8 cellular contexts compared by ENCODE assay signal in genomic region chr11:2194877-2195755, GRCh38. TPM values are rescaled to one million over a fixed set of nuclear protein-coding genes. Genes with fewer than 3 reads are reported as not detected.
DNase-seq lines count a peak whose midpoint lies in the region; ATAC-seq and FAIRE-seq lines count a peak whose summit lies in the region.

No MANE protein-coding gene starts in this region.

- intact Hi-C loops in left colon (cut with DNase I, micrococcal nuclease), result loop anchor here (5.0 to 10.0 kb wide), 2 partner anchors 100 to 217 kb away; no protein-coding TSS in a partner anchor

- ATAC-seq in left colon (peak; percentile 49), HG02840 (IDR thresholded peaks at IDR 0.05; ENCODE audit: low FRiP score, unreplicated experiment) (no peak)

- no peak for FAIRE-seq in GM19239 (lab: Jason Lieb, UNC)

- DNase-seq in AG08396 (ENCODE audit: low spot score), result peak; percentile 76
- peak; percentile 62 for DNase-seq in GM19239 (ENCODE audit: insufficient read length, low spot score)
- DNase-seq in SK-N-DZ (ENCODE audit: low spot score), result peak; percentile 77
- peak; percentile 6 for DNase-seq in amniotic epithelial cell (ENCODE audit: low read depth)
- DNase-seq in left colon, result peak in 1 of 2 donors; percentile 60
- DNase-seq in stimulated activated naive CD4-positive, alpha-beta T cell (lab: John Stamatoyannopoulos, UW), result peak; percentile 3 to 36 (median 25)
- DNase-seq in SIG-M5 treated with dmso at 0.1 percent for 504 hours (lab: John Stamatoyannopoulos, UW; ENCODE audit: unreplicated experiment), result no peak

RNA-seq across cellular contexts. Expression of gene TH, which starts 23.5 kb away (rescaled TPM):
- 21.2 and 31.3 TPM in 2 replicates for polyA plus RNA-seq in SK-N-DZ (2014; cell fraction: cytosol; rRNA removed)
- 164 and 174 TPM in 2 replicates for polyA plus RNA-seq in SK-N-DZ (2014; cell fraction: nucleus; rRNA removed)
- not detected for total RNA-seq in left colon

RNA-seq across cellular contexts. Expression of gene INS, which starts 34.1 kb away (rescaled TPM):
- not detected in 2 replicates for polyA plus RNA-seq in SK-N-DZ (2014; cell fraction: cytosol; rRNA removed)
- polyA plus RNA-seq in SK-N-DZ (2014; cell fraction: nucleus; rRNA removed), result 4.0 TPM in 1 of 2 replicates, not detected in the other
- 1 to 10 TPM in 1 of 2 donors, not detected in 1; 1.3 TPM for total RNA-seq in left colon

RNA-seq across cellular contexts. Expression of gene IGF2, which starts 55.9 kb away (rescaled TPM):
- polyA plus RNA-seq in SK-N-DZ (2014; cell fraction: cytosol; rRNA removed), result 0.29 and 0.32 TPM in 2 replicates
- 0.14 TPM in 1 of 2 replicates, not detected in the other for polyA plus RNA-seq in SK-N-DZ (2014; cell fraction: nucleus; rRNA removed)
- 10 to 100 TPM in 1 of 2 donors, 1 to 10 TPM in 1; 7.3 to 10.8 TPM for total RNA-seq in left colon
